Comparison of ENCODE assay signal across 8 cellular contexts in the genomic region with DNA sequence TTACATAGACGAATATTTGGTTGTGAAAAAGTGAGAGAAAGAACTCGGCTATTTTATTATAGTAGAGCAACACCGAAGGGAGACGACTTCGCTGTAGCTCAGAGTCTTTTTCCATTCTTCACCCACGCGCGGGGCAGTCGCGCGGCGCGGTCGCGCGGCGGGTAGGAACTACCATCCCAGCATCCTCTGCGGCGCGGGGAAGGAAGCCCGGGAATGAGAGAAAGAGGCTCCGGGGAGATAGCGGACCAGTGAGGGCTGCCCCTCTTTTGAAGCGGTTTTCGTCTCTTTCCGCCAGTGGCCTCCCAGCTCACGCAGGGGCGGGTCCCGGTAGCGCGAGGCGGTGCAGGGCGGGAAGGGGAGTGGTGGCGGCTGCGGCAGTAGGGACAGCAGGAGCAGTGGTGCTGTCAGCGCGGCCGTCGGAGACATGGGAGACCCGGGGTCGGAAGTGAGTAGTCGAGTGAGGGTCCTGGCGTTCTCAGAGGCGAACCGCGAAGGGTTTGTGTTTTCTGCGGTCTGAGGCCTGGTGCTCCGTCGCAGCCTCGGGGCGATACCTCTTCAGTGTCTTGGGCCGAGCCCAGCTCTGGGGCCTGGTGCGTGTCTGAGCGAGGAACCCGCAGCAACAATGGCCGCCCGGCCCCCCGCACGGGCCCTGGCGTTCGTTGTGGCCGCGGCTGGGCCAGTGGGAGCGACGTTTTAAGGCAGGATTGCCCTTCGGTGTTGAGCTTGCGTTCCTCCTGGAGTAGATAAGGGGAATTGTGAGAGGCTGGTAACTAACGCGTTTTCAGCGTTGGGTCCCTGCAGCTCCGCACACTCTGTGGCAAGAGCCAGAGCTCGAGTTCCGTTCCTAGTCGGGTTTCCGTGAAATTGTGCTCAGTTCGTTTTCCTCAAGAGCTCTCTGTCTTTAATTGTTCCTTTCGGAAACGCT. TPM values are rescaled to one million over a fixed set of nuclear protein-coding genes. Genes with fewer than 3 reads are reported as not detected.
DNase-seq lines count a peak whose midpoint lies in the region; TF ChIP-seq lines count a peak whose summit lies in the region.
"Not testable (repeated sequence)": the region's sequence is repeated elsewhere in the genome, so short reads cannot be mapped to it uniquely, and the experiment has no call there.

TSS of gene KIAA1586 (plus strand) at position 362 of the 925 bp plus-strand sequence. CDS start at position 425, 63 bp downstream.

- not testable (repeated sequence) for H3K79me1 ChIP-seq in H9 (ENCODE audit: insufficient read depth, low read depth, low read length, poor library complexity, severe bottlenecking)

- not testable (repeated sequence) for H3K56ac ChIP-seq in H9 (ENCODE audit: insufficient read length, low read depth, low read length)

- H3K27ac Mint-ChIP-seq in H9 = peak within 1 kb of the TSS in 2 of 3 experiments; percentile 73 to 94; a peak in 4 of 7 replicates

- H2BK120ac ChIP-seq in H9 (ENCODE audit: low read depth, low read length, poor library complexity, severe bottlenecking) = not testable (repeated sequence)

- H2AFZ ChIP-seq in H9 (ENCODE audit: low read length) = not testable (repeated sequence)
- H2AFZ ChIP-seq in neuron (ENCODE audit: low read depth, low read length) = peak within 1 kb of the TSS; percentile 100

- not testable (repeated sequence) for H2BK5ac ChIP-seq in H9 (ENCODE audit: insufficient read length, low read length)

- H2AK5ac ChIP-seq in H9 (ENCODE audit: insufficient read length, low read length) = not testable (repeated sequence)

- peaks cover 13% of the 10 kb centered on the region for H3K27me3 Mint-ChIP-seq in H9 (ENCODE audit: low read depth)

- H3K36me3 Mint-ChIP-seq in H9 (ENCODE audit: insufficient read depth in 1 of 3, low read depth in 3 of 3) = peaks cover 12 to 35% (median 34%) of the 10 kb centered on the region in 3 experiments

- H2BK12ac ChIP-seq in H9 (ENCODE audit: insufficient read length, low read depth, low read length) = not testable (repeated sequence)

- not testable (repeated sequence) for H4K91ac ChIP-seq in H9 (ENCODE audit: insufficient read length, low read depth, low read length)

- peak within 1 kb of the TSS; percentile 88 to 93 for H3K4me3 Mint-ChIP-seq in H9

- peak within 1 kb of the TSS; percentile 88; the same call in 1 of the 2 replicates for H3K14ac ChIP-seq in H9 (ENCODE audit: insufficient read depth, low read length)

- H3K9me3 ChIP-seq in H9 (ENCODE audit: control insufficient read depth, low read depth, low read length); neuron (ENCODE audit: low read length): not testable (repeated sequence)

- not testable (repeated sequence) for H3K23me2 ChIP-seq in H9 (ENCODE audit: insufficient read length, low read depth, low read length, poor library complexity, severe bottlenecking)

- not testable (repeated sequence) for H4K8ac ChIP-seq in H9 (replicated peaks; ENCODE audit: insufficient read length, low read depth, low read length)

- TF ChIP-seq CTCF in H9 (conservative IDR thresholded peaks at IDR 0.05); fibroblast of villous mesenchyme (IDR thresholded peaks at IDR 0.05; ENCODE audit: insufficient read depth, low read depth, low read length): not testable (repeated sequence)

- no CpG with 5 or more reads among the region's 78 CpGs for WGBS in H9 (ENCODE audit: extremely low coverage, insufficient read length, low lambda C conversion rate)

- H3K36me3 ChIP-seq in neuron (ENCODE audit: insufficient read depth, low read length) = peaks cover 34% of the 10 kb centered on the region

- not testable (repeated sequence) for H4K5ac ChIP-seq in H9 (ENCODE audit: insufficient read length, low read depth, low read length)

- H3K23ac ChIP-seq in H9 (ENCODE audit: insufficient read length, low read depth, low read length) = not testable (repeated sequence)

- DNase-seq in ELR (ENCODE audit: low read depth) = peak; percentile 96
- peak; percentile 88 for DNase-seq in H9
- peak; percentile 95 for DNase-seq in M059J (ENCODE audit: low read depth)
- peak; percentile 87 for DNase-seq in SHP77 treated with DMSO at 0.1 percent for 48 hours (lab: John Stamatoyannopoulos, UW)
- peak; percentile 93 for DNase-seq in activated effector memory CD4-positive, alpha-beta T cell treated with anti-CD3 and anti-CD28 coated beads, Interleukin-2, amount 50 U/mL, for 16 hours
- DNase-seq in fibroblast of villous mesenchyme (ENCODE audit: low read depth) = peak; percentile 89
- peak; percentile 87 for DNase-seq in stromal cell of bone marrow (ENCODE audit: low read depth)

- H3K27me3 ChIP-seq in H9 (ENCODE audit: insufficient read depth, low read length); neuron (ENCODE audit: insufficient read depth, low read length): not testable (repeated sequence)

- H3K4ac ChIP-seq in H9 (ENCODE audit: low read depth, low read length) = not testable (repeated sequence)

- peak within 1 kb of the TSS; percentile 70 for H3K4me3 ChIP-seq in fibroblast of villous mesenchyme (ENCODE audit: low read depth, low read length)
- H3K4me3 ChIP-seq in neuron (ENCODE audit: low read length) = peak within 1 kb of the TSS; percentile 65

- peaks cover 16 to 18% of the 10 kb centered on the region in 2 experiments for H3K4me1 Mint-ChIP-seq in H9

- not testable (repeated sequence) for H3T11ph ChIP-seq in H9 (ENCODE audit: low read length)

- H3K18ac ChIP-seq in H9 (ENCODE audit: insufficient read length, low read depth, low read length) = peak within 1 kb of the TSS; percentile 59

- not testable (repeated sequence) for H4K20me1 ChIP-seq in H9 (ENCODE audit: control insufficient read depth, insufficient read depth, insufficient read length)

- H3K79me2 ChIP-seq in H9 (ENCODE audit: insufficient read depth, low read length) = not testable (repeated sequence)

- not testable (repeated sequence) for H2BK15ac ChIP-seq in H9 (ENCODE audit: low read depth, low read length)

- not testable (repeated sequence) for H3K9me3 Mint-ChIP-seq in H9

- H3K27ac ChIP-seq in H9 (ENCODE audit: insufficient read length, low read depth, low read length) = not testable (repeated sequence)

- peak within 1 kb of the TSS; percentile 54 for H3K4me2 ChIP-seq in H9 (ENCODE audit: insufficient read depth, insufficient read length, low read length)

- H3K4me1 ChIP-seq in H9 (ENCODE audit: insufficient read depth, low read length) = not testable (repeated sequence)
- peaks cover 16% of the 10 kb centered on the region for H3K4me1 ChIP-seq in neuron (ENCODE audit: insufficient read depth, low read length)

- peak within 1 kb of the TSS; percentile 39 for H3K9ac ChIP-seq in H9 (ENCODE audit: extremely low read depth, insufficient read length, low read length)

- not testable (repeated sequence) for H2BK20ac ChIP-seq in H9 (ENCODE audit: low read depth, low read length, poor library complexity, severe bottlenecking)

RNA-seq across cellular contexts. Expression of gene KIAA1586, which starts in this region (rescaled TPM):
- total RNA-seq in H9 (2021) = 33.3 and 37.6 TPM in 2 replicates
- 17.3 and 17.9 TPM in 2 replicates for total RNA-seq in M059J (2014; rRNA removed; shearing (Covaris generic))
- 15.1 and 24.6 TPM in 2 replicates for total RNA-seq in fibroblast of villous mesenchyme
